In the genomic region with DNA sequence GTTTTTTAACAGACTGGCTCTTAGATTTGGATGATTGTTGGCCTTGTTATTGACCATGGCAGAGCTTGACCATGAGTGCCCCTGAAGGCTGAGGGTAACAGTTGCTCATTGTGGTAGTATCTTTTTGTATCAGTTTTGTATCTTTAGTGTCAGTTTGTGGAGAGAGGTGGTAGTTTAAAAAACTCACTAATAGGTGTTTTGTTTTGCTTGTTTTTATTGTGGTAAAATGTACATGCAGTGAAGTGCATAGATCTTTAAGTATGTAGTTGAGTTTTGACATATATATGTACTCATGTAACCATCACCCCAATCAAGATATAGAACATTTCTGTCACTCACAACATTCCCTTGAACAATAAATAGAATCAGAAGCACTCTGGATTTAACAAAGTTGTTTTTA, we compare ENCODE assay signal across 24 cellular contexts. TPM values are rescaled to one million over a fixed set of nuclear protein-coding genes. Genes with fewer than 3 reads are reported as not detected.
DNase-seq lines count a peak whose midpoint lies in the region; ATAC-seq and TF ChIP-seq lines count a peak whose summit lies in the region.
"Had no signal": no experiment of that assay in that cellular context is flagged by ENCODE, and none has a peak within 500 bp of the region (broad histone marks: within the 10 kb centered on the region; RNA-seq: fewer than 3 reads in every experiment).

No MANE protein-coding gene starts in this region.

- TF ChIP-seq CTCF in SU-DHL-6 (IDR thresholded peaks at IDR 0.05; ENCODE audit: insufficient read depth, low read length, poor library complexity, severe bottlenecking), result no peak

- no peak overlapping the region for H3K9ac ChIP-seq in SU-DHL-6 (ENCODE audit: low read length)

- no peaks in the 10 kb centered on the region for H3K27me3 Mint-ChIP-seq in activated T-cell treated with anti-CD3 and anti-CD28 coated beads, Interleukin-2, amount 50 U/mL, for 72 hours (ENCODE audit: low read depth)
- H3K27me3 Mint-ChIP-seq in activated T-cell treated with anti-CD3 and anti-CD28 coated beads, Interleukin-2, amount 50 U/mL, for 4 hours (ENCODE audit: low read depth), result no peaks in the 10 kb centered on the region
- H3K27me3 Mint-ChIP-seq: activated B cell treated with CpG ODN at 0.5 μM for 24 hours; dendritic cell treated with granulocyte-macrophage colony-stimulating factor and Interleukin-4, amounts not matched to agents 40 ng/mL and 50 ng/mL, for 4 days; natural killer cell treated with Interleukin-12 subunit alpha and Interleukin-12 subunit beta and Interleukin-15 and Interleukin-18, amount 100 ng/mL, for 72 hours; type B pancreatic cell had no signal

- peaks cover 0 to 4% of the 10 kb centered on the region in 2 donors for H3K36me3 Mint-ChIP-seq in activated T-cell treated with anti-CD3 and anti-CD28 coated beads, Interleukin-2, amount 50 U/mL, for 72 hours (ENCODE audit: insufficient read depth in 2 of 2)
- no peaks in the 10 kb centered on the region for H3K36me3 Mint-ChIP-seq in activated T-cell treated with anti-CD3 and anti-CD28 coated beads, Interleukin-2, amount 50 U/mL, for 4 hours (ENCODE audit: insufficient read depth)
- H3K36me3 Mint-ChIP-seq: natural killer cell treated with Interleukin-12 subunit alpha and Interleukin-12 subunit beta and Interleukin-15 and Interleukin-18, amount 100 ng/mL, for 72 hours had no signal

- no peaks in the 10 kb centered on the region for H3K9me3 ChIP-seq in SU-DHL-6 (ENCODE audit: insufficient read depth, low read length)
- H3K9me3 ChIP-seq: MG63 had no signal

- peak overlapping the region; percentile 59 for H3K27ac Mint-ChIP-seq in activated T-cell treated with anti-CD3 and anti-CD28 coated beads, Interleukin-2, amount 50 U/mL, for 72 hours
- H3K27ac Mint-ChIP-seq: activated B cell treated with CpG ODN at 0.5 μM for 24 hours; activated naive CD4-positive, alpha-beta T cell treated with anti-CD3 and anti-CD28 coated beads for 36 hours; dendritic cell treated with granulocyte-macrophage colony-stimulating factor and Interleukin-4, amounts not matched to agents 40 ng/mL and 50 ng/mL, for 4 days; endodermal cell; natural killer cell treated with Interleukin-12 subunit alpha and Interleukin-12 subunit beta and Interleukin-15 and Interleukin-18, amount 100 ng/mL, for 72 hours; type B pancreatic cell had no signal

- DNase-seq in activated T-cell treated with anti-CD3 and anti-CD28 coated beads, Interleukin-2, amount 50 U/mL, for 72 hours, result no peak
- DNase-seq in activated T-cell treated with anti-CD3 and anti-CD28 coated beads, Interleukin-2, amount 50 U/mL, for 4 hours, result no peak
- no peak for DNase-seq in NCI-H2081 treated with DMSO at 0.1 percent for 48 hours (lab: John Stamatoyannopoulos, UW)
- no peak for DNase-seq in inferior parietal cortex (ENCODE audit: extremely low spot score)
- DNase-seq: activated B cell treated with CpG ODN at 0.5 μM for 24 hours; activated naive CD4-positive, alpha-beta T cell treated with anti-CD3 and anti-CD28 coated beads for 36 hours; DND-41; endodermal cell; HCEC 1CT; MG63; NCI-H2029; NCI-H524 treated with DMSO at 0.1 percent for 48 hours; occipital lobe; stimulated activated CD4-positive, alpha-beta T cell treated with anti-CD3 and anti-CD28 coated beads, Interleukin-15, amount 100 ng/mL, for 24 hours; stimulated activated CD4-positive, alpha-beta T cell treated with anti-CD3 and anti-CD28 coated beads, Interleukin-4, amount 100 ng/mL, for 4 hours had no signal

- H3F3A ChIP-seq in SU-DHL-6 (ENCODE audit: insufficient read depth), result no peaks in the 10 kb centered on the region

- ATAC-seq in activated T-cell treated with anti-CD3 and anti-CD28 coated beads, Interleukin-2, amount 50 U/mL, for 72 hours (replicated peaks in 1 of 2), result peak in 1 of 2 donors; percentile 43
- no peak for ATAC-seq in activated T-cell treated with anti-CD3 and anti-CD28 coated beads, Interleukin-2, amount 50 U/mL, for 4 hours
- ATAC-seq in GM21786 (IDR thresholded peaks at IDR 0.05; ENCODE audit: unreplicated experiment) (peak; percentile 35), HG03469 (IDR thresholded peaks at IDR 0.05; ENCODE audit: unreplicated experiment) (no peak), HG02763 (IDR thresholded peaks at IDR 0.05; ENCODE audit: unreplicated experiment) (no peak)
- ATAC-seq: esophagus mucosa, left lobe of liver had no signal

- H3K79me2 ChIP-seq in SU-DHL-6 (ENCODE audit: insufficient read depth, low read length), result peaks cover 99% of the 10 kb centered on the region

- no peaks in the 10 kb centered on the region for H3K9me2 ChIP-seq in SU-DHL-6 (replicated peaks; ENCODE audit: insufficient read depth, low read length)

- no peak overlapping the region for H2AFZ ChIP-seq in SU-DHL-6 (ENCODE audit: low read depth, low read length, severe bottlenecking)

- no peak overlapping the region for H3K4me3 ChIP-seq in SU-DHL-6 (ENCODE audit: insufficient read depth, low read length, poor library complexity, severe bottlenecking)
- H3K4me3 ChIP-seq: MG63 had no signal

- no peaks in the 10 kb centered on the region for H3K36me3 ChIP-seq in SU-DHL-6 (ENCODE audit: low read length)

- no peak overlapping the region for H3K27ac ChIP-seq in SU-DHL-6 (ENCODE audit: low read depth, low read length)

- H3K27me3 ChIP-seq in SU-DHL-6 (ENCODE audit: low read length), result no peaks in the 10 kb centered on the region
- H3K27me3 ChIP-seq: MG63 had no signal

- H3K4me3 Mint-ChIP-seq in activated T-cell treated with anti-CD3 and anti-CD28 coated beads, Interleukin-2, amount 50 U/mL, for 72 hours, result peak overlapping the region in 1 of 2 donors; percentile 39
- H3K4me3 Mint-ChIP-seq in activated T-cell treated with anti-CD3 and anti-CD28 coated beads, Interleukin-2, amount 50 U/mL, for 4 hours, result no peak overlapping the region
- H3K4me3 Mint-ChIP-seq: activated B cell treated with CpG ODN at 0.5 μM for 24 hours; activated naive CD4-positive, alpha-beta T cell treated with anti-CD3 and anti-CD28 coated beads for 36 hours; dendritic cell treated with granulocyte-macrophage colony-stimulating factor and Interleukin-4, amounts not matched to agents 40 ng/mL and 50 ng/mL, for 4 days; endodermal cell; natural killer cell treated with Interleukin-12 subunit alpha and Interleukin-12 subunit beta and Interleukin-15 and Interleukin-18, amount 100 ng/mL, for 72 hours; type B pancreatic cell had no signal

- H3K4me2 ChIP-seq in SU-DHL-6 (ENCODE audit: low read depth, low read length, poor library complexity, severe bottlenecking), result peak overlapping the region; percentile 6

- H3K4me1 Mint-ChIP-seq in activated T-cell treated with anti-CD3 and anti-CD28 coated beads, Interleukin-2, amount 50 U/mL, for 72 hours (ENCODE audit: low read depth), result peaks cover 55% of the 10 kb centered on the region
- H3K4me1 Mint-ChIP-seq in activated T-cell treated with anti-CD3 and anti-CD28 coated beads, Interleukin-2, amount 50 U/mL, for 4 hours (ENCODE audit: low read depth), result peaks cover 43% of the 10 kb centered on the region

- H3K9me3 Mint-ChIP-seq in activated T-cell treated with anti-CD3 and anti-CD28 coated beads, Interleukin-2, amount 50 U/mL, for 72 hours, result no peaks in the 10 kb centered on the region
- no peaks in the 10 kb centered on the region for H3K9me3 Mint-ChIP-seq in activated T-cell treated with anti-CD3 and anti-CD28 coated beads, Interleukin-2, amount 50 U/mL, for 4 hours
- H3K9me3 Mint-ChIP-seq: activated B cell treated with CpG ODN at 0.5 μM for 24 hours; activated naive CD4-positive, alpha-beta T cell treated with anti-CD3 and anti-CD28 coated beads for 36 hours; dendritic cell treated with granulocyte-macrophage colony-stimulating factor and Interleukin-4, amounts not matched to agents 40 ng/mL and 50 ng/mL, for 4 days; endodermal cell; natural killer cell treated with Interleukin-12 subunit alpha and Interleukin-12 subunit beta and Interleukin-15 and Interleukin-18, amount 100 ng/mL, for 72 hours; type B pancreatic cell had no signal

- H4K20me1 ChIP-seq in SU-DHL-6 (ENCODE audit: low read depth, low read length), result peaks cover 51% of the 10 kb centered on the region

RNA-seq across cellular contexts. Expression of a gene that starts 9.8 kb away (rescaled TPM):
- 100 to 1,000 TPM; 126 to 147 TPM for total RNA-seq in activated T-cell treated with anti-CD3 and anti-CD28 coated beads, Interleukin-2, amount 50 U/mL, for 72 hours
- 100 to 1,000 TPM; 109 to 122 (median 118) TPM for total RNA-seq in activated T-cell treated with anti-CD3 and anti-CD28 coated beads, Interleukin-2, amount 50 U/mL, for 4 hours

RNA-seq across cellular contexts. Expression of a gene that starts 26.1 kb away (rescaled TPM):
- 10 to 100 TPM; 30.0 to 39.5 TPM for total RNA-seq in activated T-cell treated with anti-CD3 and anti-CD28 coated beads, Interleukin-2, amount 50 U/mL, for 72 hours
- total RNA-seq in activated T-cell treated with anti-CD3 and anti-CD28 coated beads, Interleukin-2, amount 50 U/mL, for 4 hours, result 10 to 100 TPM; 14.8 to 19.7 (median 14.9) TPM
